Comparison of ENCODE assay signal across 8 cellular contexts in the genomic region with DNA sequence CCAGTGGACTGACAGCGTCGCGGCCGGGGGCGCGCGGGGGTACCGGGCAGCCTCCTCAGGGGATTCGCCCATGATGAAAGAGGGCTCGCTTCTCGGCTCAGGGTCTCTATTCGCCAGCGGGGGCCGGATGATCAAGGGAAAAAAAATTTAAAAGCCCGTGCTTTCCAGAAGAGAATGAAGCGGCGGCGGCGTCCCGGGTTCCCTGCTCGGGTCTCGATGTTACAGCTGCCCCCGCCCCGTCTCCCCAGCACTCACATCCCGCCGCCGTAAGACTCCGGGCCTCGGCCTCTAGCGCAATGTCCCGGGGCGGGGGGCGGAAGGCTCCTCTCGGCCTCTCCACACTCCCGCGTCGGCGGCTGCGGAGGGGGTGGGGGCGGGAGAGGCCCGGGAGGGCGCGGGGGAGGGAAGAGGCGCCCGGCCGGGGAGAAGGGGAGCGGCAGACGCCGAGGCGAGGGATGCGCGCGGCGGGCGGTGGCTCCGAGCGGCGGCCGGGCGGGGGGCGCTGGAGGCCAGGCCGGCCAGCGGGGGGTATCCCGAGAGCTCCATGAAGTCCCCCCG. TPM values are rescaled to one million over a fixed set of nuclear protein-coding genes. Genes with fewer than 3 reads are reported as not detected.
DNase-seq lines count a peak whose midpoint lies in the region; ATAC-seq and TF ChIP-seq lines count a peak whose summit lies in the region.

No MANE protein-coding gene starts in this region.

- peak overlapping the region; percentile 50 to 75 (median 62) for H3K4me3 ChIP-seq in BLaER1 treated with 17β-estradiol and CSF1 and Interleukin-3, amounts not matched to agents 10 nM and 100 nM
- peak overlapping the region; percentile 82 for H3K4me3 ChIP-seq in SK-N-MC
- H3K4me3 ChIP-seq in effector memory CD4-positive, alpha-beta T cell (ENCODE audit: insufficient read depth, low read depth, low read length, poor library complexity, severe bottlenecking), result peak overlapping the region; percentile 58

- H3K4me1 ChIP-seq in BLaER1 treated with 17β-estradiol and CSF1 and Interleukin-3, amounts not matched to agents 10 nM and 100 nM, result peaks cover 4 to 57% (median 39%) of the 10 kb centered on the region in 10 experiments; a peak in 18 of 20 replicates
- peaks cover 12% of the 10 kb centered on the region for H3K4me1 ChIP-seq in effector memory CD4-positive, alpha-beta T cell (ENCODE audit: control insufficient read depth, insufficient read depth, low read length, poor library complexity, severe bottlenecking)

- H4K20me1 ChIP-seq in BLaER1 treated with 17β-estradiol and CSF1 and Interleukin-3, amounts not matched to agents 10 nM and 100 nM, result peaks cover 0 to 51% (median 16%) of the 10 kb centered on the region in 11 experiments; a peak in 14 of 22 replicates

- no peaks in the 10 kb centered on the region for H3K9me3 ChIP-seq in BLaER1 treated with 17β-estradiol and CSF1 and Interleukin-3, amounts not matched to agents 10 nM and 100 nM (replicated peaks in 1 of 11)
- no peaks in the 10 kb centered on the region for H3K9me3 ChIP-seq in SK-N-MC (ENCODE audit: low read depth, low read length)
- no peaks in the 10 kb centered on the region for H3K9me3 ChIP-seq in effector memory CD4-positive, alpha-beta T cell (ENCODE audit: control insufficient read depth, low read length)

- intact Hi-C loops in natural killer cell (cut with micrococcal nuclease), result no loop called here

- TF ChIP-seq CTCF in natural killer cell (IDR thresholded peaks at IDR 0.05), result no peak

- DNase-seq in SK-N-MC (ENCODE audit: low read depth, low spot score) (no peak), natural killer cell (no peak), NCI-H1092 treated with DMSO at 0.1 percent for 48 hours (lab: John Stamatoyannopoulos, UW) (no peak), SW480 (ENCODE audit: low spot score) (no peak), GM19238 (ENCODE audit: insufficient read length, low spot score) (no peak)
- DNase-seq in effector memory CD4-positive, alpha-beta T cell, result no peak

- no peaks in the 10 kb centered on the region for H3K36me3 Mint-ChIP-seq in natural killer cell

- H3K9me3 Mint-ChIP-seq in natural killer cell, result no peaks in the 10 kb centered on the region

- peaks cover 29 to 43% of the 10 kb centered on the region in 2 donors for H3K27me3 Mint-ChIP-seq in natural killer cell (ENCODE audit: low read depth in 2 of 2)

- H3K27ac Mint-ChIP-seq in natural killer cell, result no peak overlapping the region

- peak overlapping the region; percentile 81 for H3K4me3 Mint-ChIP-seq in natural killer cell

- no peaks in the 10 kb centered on the region for H3K36me3 ChIP-seq in BLaER1 treated with 17β-estradiol and CSF1 and Interleukin-3, amounts not matched to agents 10 nM and 100 nM
- H3K36me3 ChIP-seq in SK-N-MC (ENCODE audit: insufficient read depth, low read length), result no peaks in the 10 kb centered on the region
- no peaks in the 10 kb centered on the region for H3K36me3 ChIP-seq in effector memory CD4-positive, alpha-beta T cell (ENCODE audit: control insufficient read depth, insufficient read depth, low read length)

- H3K9ac ChIP-seq in BLaER1 treated with 17β-estradiol and CSF1 and Interleukin-3, amounts not matched to agents 10 nM and 100 nM, result peak overlapping the region in 10 of 11 experiments; percentile 21 to 75 (median 62); a peak in 17 of 22 replicates
- no peak overlapping the region for H3K9ac ChIP-seq in SK-N-MC (ENCODE audit: insufficient read length)

- H3K4me1 Mint-ChIP-seq in natural killer cell, result peaks cover 20 to 39% of the 10 kb centered on the region in 2 donors

- H3K27ac ChIP-seq in BLaER1 treated with 17β-estradiol and CSF1 and Interleukin-3, amounts not matched to agents 10 nM and 100 nM, result no peak overlapping the region
- no peak overlapping the region for H3K27ac ChIP-seq in SK-N-MC
- no peak overlapping the region for H3K27ac ChIP-seq in effector memory CD4-positive, alpha-beta T cell (ENCODE audit: insufficient read depth, low read length, poor library complexity, severe bottlenecking)

- peak in 2 of 3 donors; percentile 28 to 37 for ATAC-seq in natural killer cell
- ATAC-seq in HG03520 (IDR thresholded peaks at IDR 0.05; ENCODE audit: unreplicated experiment), result no peak

- peaks cover 54 to 72% (median 68%) of the 10 kb centered on the region in 11 experiments for H3K27me3 ChIP-seq in BLaER1 treated with 17β-estradiol and CSF1 and Interleukin-3, amounts not matched to agents 10 nM and 100 nM
- H3K27me3 ChIP-seq in effector memory CD4-positive, alpha-beta T cell (replicated peaks; ENCODE audit: control insufficient read depth, insufficient read depth, low read length, poor library complexity, severe bottlenecking), result peaks cover 34% of the 10 kb centered on the region

- peak overlapping the region; percentile 92 to 100 (median 97) for H3K4me2 ChIP-seq in BLaER1 treated with 17β-estradiol and CSF1 and Interleukin-3, amounts not matched to agents 10 nM and 100 nM

RNA-seq across cellular contexts. Expression of gene PTH1R, which starts 4.4 kb away (rescaled TPM):
- not detected for total RNA-seq in natural killer cell

RNA-seq across cellular contexts. Expression of gene MYL3, which starts 18.7 kb away (rescaled TPM):
- not detected for total RNA-seq in natural killer cell
